ENCODE assay signal across 27 cellular contexts in genomic region chr4:5638976-5639375, GRCh38.
DNase-seq lines count a peak whose midpoint lies in the region; ATAC-seq and TF ChIP-seq lines count a peak whose summit lies in the region.
"Had no signal": no experiment of that assay in that cellular context is flagged by ENCODE, and none has a peak within 500 bp of the region (broad histone marks: within the 10 kb centered on the region; RNA-seq: fewer than 3 reads in every experiment).

No MANE protein-coding gene starts in this region.

- H3K27ac Mint-ChIP-seq in activated CD4-positive, alpha-beta T cell treated with anti-CD3 and anti-CD28 coated beads for 36 hours: no peak overlapping the region
- H3K27ac Mint-ChIP-seq: CD4-positive, CD25-positive, alpha-beta regulatory T cell; stimulated activated naive B cell treated with anti-CD40 and anti-IgM and Interleukin-4, amounts not matched to agents 10 μg/mL and 1 μg/mL and 100 μg/mL, for 72 hours; type B pancreatic cell had no signal

- H3K9me3 Mint-ChIP-seq in activated CD4-positive, alpha-beta T cell treated with anti-CD3 and anti-CD28 coated beads for 36 hours (ENCODE audit: low read depth): no peaks in the 10 kb centered on the region
- H3K9me3 Mint-ChIP-seq: type B pancreatic cell had no signal

- no TSS peak for BruUV-seq in mammary epithelial cell (replicated peaks; lab: Mats Ljungman, UMichigan)

- ATAC-seq in foreskin keratinocyte: no peak
- no peak for ATAC-seq in activated CD4-positive, alpha-beta T cell treated with anti-CD3 and anti-CD28 coated beads for 36 hours
- ATAC-seq: esophagus mucosa; stimulated activated naive B cell treated with anti-CD40 and anti-IgM and Interleukin-4, amounts not matched to agents 10 μg/mL and 1 μg/mL and 100 μg/mL, for 72 hours had no signal

- H3K9ac ChIP-seq in mammary epithelial cell (ENCODE audit: insufficient read depth, low read length): no peak overlapping the region
- H3K9ac ChIP-seq: KMS-11 had no signal

- intact Hi-C loops in mammary epithelial cell (cut with micrococcal nuclease): loop anchor here (5.0 kb wide), 1 partner anchor 153 kb away; no protein-coding TSS in a partner anchor
- intact Hi-C loops in breast epithelium (cut with DNase I; ENCODE audit: low total_unique reads): no loop called here
- intact Hi-C loops in activated CD4-positive, alpha-beta T cell treated with anti-CD3 and anti-CD28 coated beads for 36 hours (cut with DNase I, micrococcal nuclease): no loop called here

- no peak for TF ChIP-seq CTCF in mammary epithelial cell (conservative IDR thresholded peaks at IDR 0.05 in 1 of 2, IDR thresholded peaks at IDR 0.05 in 1 of 2; ENCODE audit: extremely low read depth in 1 of 2, insufficient read depth in 1 of 2, low read depth in 1 of 2, low read length in 2 of 2)
- TF ChIP-seq CTCF in breast epithelium (IDR thresholded peaks at IDR 0.05): no peak
- no peak for TF ChIP-seq CTCF in foreskin keratinocyte (conservative IDR thresholded peaks at IDR 0.05)

- dilution Hi-C loops in mammary epithelial cell (cut with HindIII; ENCODE audit: low sequenced_read_pairs): no loop called here

- no peaks in the 10 kb centered on the region for H4K20me1 ChIP-seq in mammary epithelial cell (ENCODE audit: insufficient read depth, low read length)

- TF ChIP-seq POLR2A in breast epithelium (IDR thresholded peaks at IDR 0.05): no peak

- no peak overlapping the region for H3K4me3 Mint-ChIP-seq in activated CD4-positive, alpha-beta T cell treated with anti-CD3 and anti-CD28 coated beads for 36 hours
- H3K4me3 Mint-ChIP-seq: CD4-positive, CD25-positive, alpha-beta regulatory T cell; stimulated activated naive B cell treated with anti-CD40 and anti-IgM and Interleukin-4, amounts not matched to agents 10 μg/mL and 1 μg/mL and 100 μg/mL, for 72 hours; type B pancreatic cell had no signal

- no peaks in the 10 kb centered on the region for H3K79me2 ChIP-seq in mammary epithelial cell (ENCODE audit: insufficient read depth, low read length)

- H3K4me3 ChIP-seq in mammary epithelial cell (replicated peaks in 1 of 3; ENCODE audit: insufficient read depth in 1 of 3, low read depth in 2 of 3, low read length in 3 of 3) (no peak overlapping the region), breast epithelium (no peak overlapping the region)
- H3K4me3 ChIP-seq: dorsolateral prefrontal cortex, left ventricle myocardium inferior, ovary, spleen had no signal

- H3K27me3 ChIP-seq in mammary epithelial cell (ENCODE audit: insufficient read depth, low read length) (no peaks in the 10 kb centered on the region), breast epithelium (no peaks in the 10 kb centered on the region), foreskin keratinocyte (no peaks in the 10 kb centered on the region)
- H3K27me3 ChIP-seq: dorsolateral prefrontal cortex, ovary, spleen had no signal

- H3K9me3 ChIP-seq in mammary epithelial cell (replicated peaks; ENCODE audit: insufficient read depth, low read length): no peaks in the 10 kb centered on the region
- H3K9me3 ChIP-seq in breast epithelium: no peaks in the 10 kb centered on the region
- H3K9me3 ChIP-seq: left ventricle myocardium inferior, ovary, spleen had no signal

- peaks cover 3% of the 10 kb centered on the region for H3K36me3 ChIP-seq in mammary epithelial cell (ENCODE audit: insufficient read depth, low read length)
- peaks cover 6% of the 10 kb centered on the region for H3K36me3 ChIP-seq in breast epithelium
- H3K36me3 ChIP-seq: ovary had no signal

- POLR2A ChIA-PET in activated CD4-positive, alpha-beta T cell treated with anti-CD3 and anti-CD28 coated beads for 36 hours (lab: Charles Lee): no interaction called here

- no peaks in the 10 kb centered on the region for H3K36me3 Mint-ChIP-seq in activated CD4-positive, alpha-beta T cell treated with anti-CD3 and anti-CD28 coated beads for 36 hours (ENCODE audit: low read depth)
- H3K36me3 Mint-ChIP-seq: CD4-positive, CD25-positive, alpha-beta regulatory T cell; stimulated activated naive B cell treated with anti-CD40 and anti-IgM and Interleukin-4, amounts not matched to agents 10 μg/mL and 1 μg/mL and 100 μg/mL, for 72 hours had no signal

- WGBS in mammary epithelial cell (ENCODE audit: low coverage, missing lambda C conversion rate): 82% methylated on average over 4 of the region's 4 CpGs

- peak; percentile 39 for DNase-seq in mammary epithelial cell
- DNase-seq in breast epithelium (ENCODE audit: low spot score in 2 of 2): no peak
- peak; percentile 54 for DNase-seq in amniotic epithelial cell (ENCODE audit: low read depth)
- no peak for DNase-seq in foreskin keratinocyte
- peak; percentile 7 for DNase-seq in smooth muscle cell of the brain vasculature (ENCODE audit: low read depth, low spot score)
- DNase-seq in activated CD4-positive, alpha-beta T cell treated with anti-CD3 and anti-CD28 coated beads for 36 hours: no peak
- no peak for DNase-seq in T-helper 9 cell
- no peak for DNase-seq in RKO (ENCODE audit: low spot score)
- DNase-seq: activated effector memory CD4-positive, alpha-beta T cell treated with anti-CD3 and anti-CD28 coated beads, Interleukin-2, amount 50 U/mL, for 16 hours; aorta; CD4-positive, CD25-positive, alpha-beta regulatory T cell; DMS79 treated with DMSO at 0.1 percent for 48 hours; dorsolateral prefrontal cortex; left ventricle myocardium inferior; NCI-H1105; NCI-H2171 treated with DMSO at 0.1 percent for 48 hours; NCI-H82; ovary; RPMI8226; spleen; stimulated activated naive B cell treated with anti-CD40 and anti-IgM and Interleukin-4, amounts not matched to agents 10 μg/mL and 1 μg/mL and 100 μg/mL, for 72 hours; T-helper 2 cell had no signal

- H3K4me2 ChIP-seq in mammary epithelial cell (ENCODE audit: insufficient read depth, low read depth, low read length): no peak overlapping the region
- H3K4me2 ChIP-seq: KMS-11 had no signal

- in situ Hi-C loops in mammary epithelial cell (cut with MboI; ENCODE audit: low sequenced_read_pairs in 2 of 2): no loop called here

- H3K4me1 ChIP-seq in mammary epithelial cell (ENCODE audit: insufficient read depth, low read length) (peaks cover 50% of the 10 kb centered on the region), breast epithelium (no peaks in the 10 kb centered on the region), foreskin keratinocyte (peaks cover 32% of the 10 kb centered on the region)
- H3K4me1 ChIP-seq: spleen had no signal

- H3K4me1 Mint-ChIP-seq in activated CD4-positive, alpha-beta T cell treated with anti-CD3 and anti-CD28 coated beads for 36 hours: no peaks in the 10 kb centered on the region
- H3K4me1 Mint-ChIP-seq: CD4-positive, CD25-positive, alpha-beta regulatory T cell; stimulated activated naive B cell treated with anti-CD40 and anti-IgM and Interleukin-4, amounts not matched to agents 10 μg/mL and 1 μg/mL and 100 μg/mL, for 72 hours had no signal

- no peaks in the 10 kb centered on the region for H3K27me3 Mint-ChIP-seq in activated CD4-positive, alpha-beta T cell treated with anti-CD3 and anti-CD28 coated beads for 36 hours
- H3K27me3 Mint-ChIP-seq: CD4-positive, CD25-positive, alpha-beta regulatory T cell; stimulated activated naive B cell treated with anti-CD40 and anti-IgM and Interleukin-4, amounts not matched to agents 10 μg/mL and 1 μg/mL and 100 μg/mL, for 72 hours; type B pancreatic cell had no signal

- H3K27ac ChIP-seq in mammary epithelial cell (ENCODE audit: insufficient read depth, low read depth, low read length): peak overlapping the region; percentile 90
- H3K27ac ChIP-seq in breast epithelium: no peak overlapping the region
- peak overlapping the region; percentile 51 for H3K27ac ChIP-seq in foreskin keratinocyte
- H3K27ac ChIP-seq: 22Rv1, dorsolateral prefrontal cortex, HL-60, KMS-11, left ventricle myocardium inferior, ovary, spleen had no signal

- CTCF ChIA-PET in mammary epithelial cell (lab: Charles Lee; ENCODE audit: low non-redundant PET): no interaction called here
- CTCF ChIA-PET in activated CD4-positive, alpha-beta T cell treated with anti-CD3 and anti-CD28 coated beads for 36 hours (lab: Charles Lee): no interaction called here

- H2AFZ ChIP-seq in mammary epithelial cell (ENCODE audit: low read depth, low read length): no peak overlapping the region

Comparison
In these comparisons a context has a peak if more than half of its experiments do, and no peak if none do; other contexts are left out.
1. DNase-seq: peak in mammary epithelial cell (single experiment), amniotic epithelial cell (single experiment) and smooth muscle cell of the brain vasculature (single experiment); none in breast epithelium (0 of 2), foreskin keratinocyte (0 of 2), activated CD4-positive, alpha-beta T cell treated with anti-CD3 and anti-CD28 coated beads for 36 hours (single experiment), T-helper 9 cell (single experiment) and RKO (single experiment).
2. H3K27ac ChIP-seq: peak in mammary epithelial cell (single experiment) and foreskin keratinocyte (single experiment); none in breast epithelium (0 of 2).